ENCODE assay signal across 10 cellular contexts in the genomic region with DNA sequence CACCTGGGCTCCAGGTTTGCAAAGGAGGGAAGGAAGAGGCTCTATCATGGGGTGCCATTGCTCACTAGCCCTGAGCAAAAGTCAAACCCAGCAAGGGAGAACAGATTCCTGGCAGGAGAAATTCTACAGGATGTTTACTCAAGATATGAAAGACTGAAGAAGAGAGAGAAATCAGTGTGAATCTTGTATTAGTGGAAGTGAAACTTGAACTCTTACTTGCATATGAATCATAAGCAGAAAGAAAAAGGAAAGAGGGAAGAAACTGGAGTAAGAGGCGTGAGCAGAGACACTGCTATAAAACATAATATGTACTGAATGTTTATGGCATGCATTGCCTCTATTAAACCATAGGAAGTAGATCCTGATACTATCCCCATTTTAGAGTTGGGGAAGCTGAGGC.
DNase-seq lines count a peak whose midpoint lies in the region; ATAC-seq, FAIRE-seq and TF ChIP-seq lines count a peak whose summit lies in the region.
"Had no signal": no experiment of that assay in that cellular context is flagged by ENCODE, and none has a peak within 500 bp of the region (broad histone marks: within the 10 kb centered on the region; RNA-seq: fewer than 3 reads in every experiment).

No MANE protein-coding gene starts in this region.

- peaks cover 0 to 15% of the 10 kb centered on the region in 2 donors for H3K27me3 Mint-ChIP-seq in CD4-positive, alpha-beta memory T cell

- POLR2A ChIA-PET in CD4-positive, alpha-beta memory T cell (lab: Charles Lee; ENCODE audit: partially characterized antibody) = no interaction called here

- FAIRE-seq in GM19239 (lab: Jason Lieb, UNC) = peak; percentile 26
- FAIRE-seq: frontal cortex had no signal

- H3K9me3 ChIP-seq in mucosa of descending colon = no peaks in the 10 kb centered on the region
- H3K9me3 ChIP-seq in CD4-positive, alpha-beta memory T cell (ENCODE audit: control insufficient read depth in 1 of 2, low read length in 2 of 2) = no peaks in the 10 kb centered on the region

- peaks cover 0 to 4% (median 0%) of the 10 kb centered on the region in 8 donors for H3K9me3 Mint-ChIP-seq in CD4-positive, alpha-beta memory T cell

- no peak overlapping the region for H3K4me3 ChIP-seq in mucosa of descending colon
- H3K4me3 ChIP-seq in CD4-positive, alpha-beta memory T cell (ENCODE audit: low read length in 2 of 2) = no peak overlapping the region

- intact Hi-C loops in mucosa of descending colon (cut with DNase I, micrococcal nuclease) = no loop called here
- intact Hi-C loops in CD4-positive, alpha-beta memory T cell (cut with micrococcal nuclease) = no loop called here

- DNase-seq in GM19239 (ENCODE audit: insufficient read length, low spot score) = no peak
- DNase-seq in M059J (ENCODE audit: low read depth) = peak; percentile 7
- no peak for DNase-seq in mucosa of descending colon
- no peak for DNase-seq in NCI-H1417 (lab: John Stamatoyannopoulos, UW)
- no peak for DNase-seq in HPDE6-E6E7 (ENCODE audit: extremely low spot score)
- no peak for DNase-seq in CD4-positive, alpha-beta memory T cell
- DNase-seq: activated naive CD4-positive, alpha-beta T cell treated with anti-CD3 and anti-CD28 coated beads, Interleukin-2, amount 50 U/mL, for 16 hours had no signal

- H3K36me3 ChIP-seq in mucosa of descending colon (ENCODE audit: low read depth) = no peaks in the 10 kb centered on the region
- no peaks in the 10 kb centered on the region for H3K36me3 ChIP-seq in CD4-positive, alpha-beta memory T cell (ENCODE audit: insufficient read depth, low read length)

- peak; percentile 81 for ATAC-seq in HG02759 (IDR thresholded peaks at IDR 0.05; ENCODE audit: unreplicated experiment)
- peak; percentile 82 for ATAC-seq in mucosa of descending colon

- H3K27ac ChIP-seq in CD4-positive, alpha-beta memory T cell (ENCODE audit: low read depth, low read length) = no peak overlapping the region

- no peaks in the 10 kb centered on the region for H3K27me3 ChIP-seq in CD4-positive, alpha-beta memory T cell (ENCODE audit: insufficient read depth, low read length)

- H3K4me1 ChIP-seq in mucosa of descending colon (ENCODE audit: low read depth) = no peaks in the 10 kb centered on the region
- H3K4me1 ChIP-seq in CD4-positive, alpha-beta memory T cell (ENCODE audit: insufficient read depth, low read length) = no peaks in the 10 kb centered on the region

- H3K36me3 Mint-ChIP-seq in CD4-positive, alpha-beta memory T cell = no peaks in the 10 kb centered on the region

- no peak for TF ChIP-seq CTCF in mucosa of descending colon (IDR thresholded peaks at IDR 0.05)

- H3K27ac Mint-ChIP-seq in CD4-positive, alpha-beta memory T cell = no peak overlapping the region

- CTCF ChIA-PET in CD4-positive, alpha-beta memory T cell (lab: Charles Lee; ENCODE audit: partially characterized antibody) = no interaction called here

- H3K4me1 Mint-ChIP-seq in CD4-positive, alpha-beta memory T cell = peaks cover 0 to 8% (median 1%) of the 10 kb centered on the region in 4 donors
- H3K4me1 Mint-ChIP-seq: neural crest cell had no signal

- H3K4me3 Mint-ChIP-seq in CD4-positive, alpha-beta memory T cell = no peak overlapping the region
- H3K4me3 Mint-ChIP-seq: neural crest cell had no signal
